ENCODE assay signal across 1 cellular context in genomic region chr10:17024461-17024860, GRCh38.
TF ChIP-seq lines count a peak whose summit lies in the region.

No MANE protein-coding gene starts in this region.

TF ChIP-seq in SK-N-SH, 30 proteins besides CTCF, POLR2A, EP300 and RAD21 (continued from another document):
- TF ChIP-seq TAF1 (IDR thresholded peaks at IDR 0.05; ENCODE audit: borderline replicate concordance, low read depth, low read length): no peak
- TF ChIP-seq, protein P1, sequence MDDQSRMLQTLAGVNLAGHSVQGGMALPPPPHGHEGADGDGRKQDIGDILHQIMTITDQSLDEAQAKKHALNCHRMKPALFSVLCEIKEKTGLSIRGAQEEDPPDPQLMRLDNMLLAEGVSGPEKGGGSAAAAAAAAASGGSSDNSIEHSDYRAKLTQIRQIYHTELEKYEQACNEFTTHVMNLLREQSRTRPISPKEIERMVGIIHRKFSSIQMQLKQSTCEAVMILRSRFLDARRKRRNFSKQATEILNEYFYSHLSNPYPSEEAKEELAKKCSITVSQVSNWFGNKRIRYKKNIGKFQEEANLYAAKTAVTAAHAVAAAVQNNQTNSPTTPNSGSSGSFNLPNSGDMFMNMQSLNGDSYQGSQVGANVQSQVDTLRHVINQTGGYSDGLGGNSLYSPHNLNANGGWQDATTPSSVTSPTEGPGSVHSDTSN (IDR thresholded peaks at IDR 0.05): no peak
- TF ChIP-seq TCF12 (IDR thresholded peaks at IDR 0.05): no peak
- TF ChIP-seq SIN3A (IDR thresholded peaks at IDR 0.05; ENCODE audit: borderline replicate concordance, low read depth, low read length): no peak
- no peak for TF ChIP-seq EZH2phosphoT487 (IDR thresholded peaks at IDR 0.05; ENCODE audit: borderline replicate concordance, low read depth)
- TF ChIP-seq, protein P2, sequence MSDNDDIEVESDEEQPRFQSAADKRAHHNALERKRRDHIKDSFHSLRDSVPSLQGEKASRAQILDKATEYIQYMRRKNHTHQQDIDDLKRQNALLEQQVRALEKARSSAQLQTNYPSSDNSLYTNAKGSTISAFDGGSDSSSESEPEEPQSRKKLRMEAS (IDR thresholded peaks at IDR 0.05; ENCODE audit: low read depth): no peak
- no peak for TF ChIP-seq YY1 (IDR thresholded peaks at IDR 0.05; ENCODE audit: low read depth)
